18 cellular contexts compared by ENCODE assay signal in the genomic region with DNA sequence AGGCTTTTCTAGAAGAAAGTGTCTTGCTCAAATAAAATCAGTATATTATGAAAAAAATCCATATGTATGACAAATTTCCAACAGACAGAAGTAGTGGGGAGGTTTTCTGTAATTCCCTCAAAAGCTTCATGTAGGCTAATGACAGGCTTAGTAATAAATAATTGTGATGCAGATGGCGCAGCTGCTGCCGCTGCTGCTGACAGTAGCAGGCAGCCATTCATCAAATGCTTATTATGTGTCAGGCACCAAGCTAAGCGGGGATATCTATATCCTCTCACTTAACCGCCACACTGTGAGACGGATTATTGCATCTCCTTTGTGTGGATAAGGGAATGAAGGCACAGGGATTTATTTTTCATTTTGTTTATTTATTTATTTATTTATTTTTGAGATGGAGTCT.
A peak's percentile ranks its signal among the peaks of the same experiment; 100 is the strongest.
DNase-seq lines count a peak whose midpoint lies in the region; ATAC-seq, FAIRE-seq and TF ChIP-seq lines count a peak whose summit lies in the region.
"Had no signal": no experiment of that assay in that cellular context is flagged by ENCODE, and none has a peak within 500 bp of the region (broad histone marks: within the 10 kb centered on the region; RNA-seq: fewer than 3 reads in every experiment).

No MANE protein-coding gene starts in this region.

- no peak overlapping the region for H3K9ac ChIP-seq in K562 (ENCODE audit: insufficient read depth in 1 of 2, low read depth in 2 of 2, low read length in 2 of 2)

- POLR2A ChIA-PET in K562 (lab: Yijun Ruan, JAX), result interaction anchor here (0.6 to 0.7 kb wide), 3 partner anchors 15 to 114 kb away, joined by 3 to 5 read pairs (median 3); no protein-coding TSS in a partner anchor

- TF ChIP-seq RAD21 in K562 (CRISPR knock-in tag; conservative IDR thresholded peaks at IDR 0.05 in 1 of 2, IDR thresholded peaks at IDR 0.05 in 1 of 2), result no peak

- 0 out of 2 replicates have a peak, but pooled peaks cover 3% of the 10 kb centered on the region for H3K9me3 ChIP-seq in K562 (replicated peaks; ENCODE audit: control insufficient read depth, insufficient read depth, low read depth, low read length)

- H3K4me3 ChIP-seq in K562, result no peak overlapping the region

- no peaks in the 10 kb centered on the region for H3K27me3 ChIP-seq in K562 (ENCODE audit: control insufficient read depth in 2 of 2, insufficient read depth in 2 of 2, low read length in 2 of 2)

- intact Hi-C loops in K562 (cut with micrococcal nuclease), result no loop called here

- FAIRE-seq in K562 (lab: Jason Lieb, UNC) (no peak), GM19239 (lab: Jason Lieb, UNC) (no peak)
- FAIRE-seq: A204.1, G401.6, GM12891 had no signal

- BruUV-seq in K562 (replicated peaks; lab: Mats Ljungman, UMichigan), result no TSS peak

- no peak overlapping the region for H3K27ac ChIP-seq in K562 (ENCODE audit: extremely low read depth, low read depth, low read length)
- H3K27ac ChIP-seq: C4-2B had no signal

- no peak overlapping the region for H3K4me2 ChIP-seq in K562 (ENCODE audit: insufficient read depth, low read length)

- H3K36me3 ChIP-seq in K562 (ENCODE audit: control insufficient read depth, insufficient read depth, low read length), result no peaks in the 10 kb centered on the region

- TF ChIP-seq EP300 in K562 (IDR thresholded peaks at IDR 0.05; ENCODE audit: low read length), result no peak

- CTCF ChIA-PET in K562 (lab: Yijun Ruan, JAX; ENCODE audit: low intra/inter-chr PET ratio), result no interaction called here

- DNase-seq in NCI-H748 (lab: John Stamatoyannopoulos, UW; ENCODE audit: unreplicated experiment) (peak; percentile 50), NCI-H748 treated with DMSO at 0.1 percent for 48 hours (lab: John Stamatoyannopoulos, UW) (no peak), NCI-H2227 (lab: John Stamatoyannopoulos, UW; ENCODE audit: unreplicated experiment) (peak; percentile 95), K562 (ENCODE audit: extremely low read depth in 1 of 4, low spot score in 3 of 4) (no peak), retina (peak; percentile 11), anterior cingulate cortex (lab: John Stamatoyannopoulos, UW) (no peak), nucleus accumbens (lab: John Stamatoyannopoulos, UW) (no peak), GM19239 (ENCODE audit: insufficient read length, low spot score) (no peak)
- DNase-seq: COR-L47, DMS79 treated with DMSO at 0.1 percent for 48 hours, NCI-H187, NCI-H526 treated with DMSO at 0.1 percent for 48 hours, SW 1271 had no signal

- no peak for TF ChIP-seq CTCF in K562 (IDR thresholded peaks at IDR 0.05 in 2 of 3, conservative IDR thresholded peaks at IDR 0.05 in 1 of 3; ENCODE audit: insufficient read depth in 2 of 3, low read depth in 1 of 3, low read length in 3 of 3)

- no peaks in the 10 kb centered on the region for H3K79me2 ChIP-seq in K562 (ENCODE audit: control insufficient read depth, insufficient read depth, low read length)

- no peaks in the 10 kb centered on the region for H4K20me1 ChIP-seq in K562 (replicated peaks; ENCODE audit: control insufficient read depth, insufficient read depth, low read length)

- ATAC-seq in K562, result no peak
- ATAC-seq: HCT116 had no signal

- H3K4me1 ChIP-seq in K562 (replicated peaks in 1 of 2; ENCODE audit: control insufficient read depth in 2 of 2, insufficient read depth in 2 of 2, low read length in 2 of 2), result peaks cover 5 to 18% of the 10 kb centered on the region in 2 experiments; a peak in 4 of 5 replicates

- H3K9me1 ChIP-seq in K562 (ENCODE audit: control insufficient read depth, insufficient read depth, low read length), result peaks cover 3% of the 10 kb centered on the region

- no peak for TF ChIP-seq POLR2A in K562 (conservative IDR thresholded peaks at IDR 0.05)

- in situ Hi-C loops in K562 (cut with MboI), result loop anchor here (10.0 kb wide), 1 partner anchor 395 kb away; no protein-coding TSS in a partner anchor

- 55% methylated on average over 5 of the region's 5 CpGs for WGBS in K562 (ENCODE audit: insufficient coverage, low coverage, missing lambda C conversion rate)

- H2AFZ ChIP-seq in K562 (ENCODE audit: low read depth, low read length), result no peak overlapping the region

TF ChIP-seq in K562, 482 proteins besides CTCF, POLR2A, EP300 and RAD21:
- TF ChIP-seq, protein P1, sequence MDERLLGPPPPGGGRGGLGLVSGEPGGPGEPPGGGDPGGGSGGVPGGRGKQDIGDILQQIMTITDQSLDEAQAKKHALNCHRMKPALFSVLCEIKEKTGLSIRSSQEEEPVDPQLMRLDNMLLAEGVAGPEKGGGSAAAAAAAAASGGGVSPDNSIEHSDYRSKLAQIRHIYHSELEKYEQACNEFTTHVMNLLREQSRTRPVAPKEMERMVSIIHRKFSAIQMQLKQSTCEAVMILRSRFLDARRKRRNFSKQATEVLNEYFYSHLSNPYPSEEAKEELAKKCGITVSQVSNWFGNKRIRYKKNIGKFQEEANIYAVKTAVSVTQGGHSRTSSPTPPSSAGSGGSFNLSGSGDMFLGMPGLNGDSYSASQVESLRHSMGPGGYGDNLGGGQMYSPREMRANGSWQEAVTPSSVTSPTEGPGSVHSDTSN (CRISPR knock-in tag; IDR thresholded peaks at IDR 0.05; ENCODE audit: low read depth), result no peak
- TF ChIP-seq, protein P1 (tag; conservative IDR thresholded peaks at IDR 0.05; ENCODE audit: low read depth), result peak; percentile 55; the same call in 1 of the 2 replicates
- TF ChIP-seq ZEB2 (IDR thresholded peaks at IDR 0.05) (no peak), MECOM (CRISPR knock-in tag; IDR thresholded peaks at IDR 0.05) (no peak), E2F3 (CRISPR knock-in tag; IDR thresholded peaks at IDR 0.05) (no peak), ZFP36 (IDR thresholded peaks at IDR 0.05; ENCODE audit: low read depth, low read length, partially characterized antibody) (no peak), FOXJ3 (CRISPR knock-in tag; IDR thresholded peaks at IDR 0.05) (no peak), ZFX (CRISPR knock-in tag; IDR thresholded peaks at IDR 0.05) (no peak), CBFA2T3 (IDR thresholded peaks at IDR 0.05) (no peak)

Comparison
In these comparisons a context has a peak if more than half of its experiments do, and no peak if none do; other contexts are left out.
1. DNase-seq: peak in NCI-H748 (single experiment), NCI-H2227 (single experiment) and retina (single experiment); none in NCI-H748 treated with DMSO at 0.1 percent for 48 hours (single experiment), K562 (0 of 4), anterior cingulate cortex (0 of 58), nucleus accumbens (0 of 56) and GM19239 (single experiment).